In genomic region chr20:23419995-23420901, GRCh38 we compare ENCODE assay signal across 8 cellular contexts. TPM values are rescaled to one million over a fixed set of nuclear protein-coding genes. Genes with fewer than 3 reads are reported as not detected.
DNase-seq lines count a peak whose midpoint lies in the region; ATAC-seq and TF ChIP-seq lines count a peak whose summit lies in the region.

No MANE protein-coding gene starts in this region.

- H3K27ac ChIP-seq in neutrophil: peak overlapping the region; percentile 79
- peak overlapping the region; percentile 90 for H3K27ac ChIP-seq in upper lobe of right lung

- H3K36me3 ChIP-seq in neutrophil: no peaks in the 10 kb centered on the region
- H3K36me3 ChIP-seq in upper lobe of right lung: no peaks in the 10 kb centered on the region

- H3K27me3 ChIP-seq in neutrophil: peaks cover 9% of the 10 kb centered on the region
- no peaks in the 10 kb centered on the region for H3K27me3 ChIP-seq in upper lobe of right lung

- peaks cover 17 to 20% of the 10 kb centered on the region in 2 experiments for H3K4me1 ChIP-seq in neutrophil (ENCODE audit: control insufficient read depth in 1 of 2, insufficient read depth in 1 of 2, low read depth in 1 of 2, low read length in 1 of 2)
- peaks cover 19% of the 10 kb centered on the region for H3K4me1 ChIP-seq in upper lobe of right lung

- intact Hi-C loops in upper lobe of right lung (cut with DNase I): no loop called here

- H3K9me3 ChIP-seq in neutrophil (no peaks in the 10 kb centered on the region), upper lobe of right lung (no peaks in the 10 kb centered on the region)

- ATAC-seq in HG02763 (IDR thresholded peaks at IDR 0.05; ENCODE audit: unreplicated experiment) (peak; percentile 29), upper lobe of right lung (peak; percentile 71)

- DNase-seq in GM04503 (ENCODE audit: low read depth) (peak; percentile 49), RKO (ENCODE audit: low spot score) (peak; percentile 72), activated gamma-delta T cell treated with Interleukin-2 at 50 U/mL for 16 hours (peak; percentile 30), foreskin melanocyte (peak; percentile 46), upper lobe of right lung (peak; percentile 81), GM19240 (ENCODE audit: insufficient read length, low spot score) (no peak)

- H3K4me3 ChIP-seq in neutrophil (ENCODE audit: low read depth in 1 of 2, low read length in 1 of 2) (peak overlapping the region; percentile 89 to 96), upper lobe of right lung (peak overlapping the region; percentile 90)

- no peak for TF ChIP-seq CTCF in neutrophil (IDR thresholded peaks at IDR 0.05)
- no peak for TF ChIP-seq CTCF in upper lobe of right lung (IDR thresholded peaks at IDR 0.05)

RNA-seq across cellular contexts. Expression of gene NAPB, which starts 1.0 kb away (rescaled TPM):
- total RNA-seq in upper lobe of right lung: 10.8 TPM

RNA-seq across cellular contexts. Expression of gene CSTL1, which starts 19.2 kb away (rescaled TPM):
- total RNA-seq in upper lobe of right lung: not detected

RNA-seq across cellular contexts. Expression of gene CST11, which starts 32.4 kb away (rescaled TPM):
- total RNA-seq in upper lobe of right lung: not detected

RNA-seq across cellular contexts. Expression of gene GZF1, which starts 58.3 kb away (rescaled TPM):
- total RNA-seq in upper lobe of right lung: 12.5 TPM
